In the genomic region with DNA sequence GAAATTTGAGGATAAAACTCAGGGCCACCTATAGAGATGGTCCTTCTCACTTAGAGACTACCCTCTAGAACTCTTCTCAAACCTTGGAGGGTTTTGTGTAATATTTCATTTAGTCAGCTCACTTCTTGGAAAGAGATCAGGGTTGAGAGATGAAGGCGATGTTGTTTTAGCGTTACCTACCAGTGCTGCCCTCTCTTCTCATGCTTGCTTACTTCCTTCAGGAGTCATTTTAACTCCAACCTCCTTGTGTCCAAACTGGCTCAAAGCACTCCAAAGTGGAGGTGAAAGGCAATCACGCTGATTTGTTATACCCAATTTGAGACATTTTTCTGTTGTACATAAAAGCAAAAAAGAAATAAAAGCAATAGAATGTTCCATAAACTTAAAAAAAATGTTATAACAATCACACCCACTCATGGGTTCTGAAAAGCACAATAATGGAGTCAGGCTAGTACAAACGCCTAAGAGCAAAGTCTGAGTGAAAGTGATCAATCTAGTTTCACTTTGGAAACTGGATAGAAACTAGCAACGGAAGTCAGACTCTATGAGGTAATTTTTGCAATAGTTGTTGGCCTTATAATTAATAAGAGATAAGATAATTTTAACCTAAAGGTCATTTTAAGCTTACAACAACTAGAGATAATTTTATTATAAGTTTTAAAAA, we compare ENCODE assay signal across 8 cellular contexts.
DNase-seq lines count a peak whose midpoint lies in the region; ATAC-seq and TF ChIP-seq lines count a peak whose summit lies in the region.

No MANE protein-coding gene starts in this region.

- no peaks in the 10 kb centered on the region for H3K27me3 Mint-ChIP-seq in activated naive CD8-positive, alpha-beta T cell treated with anti-CD3 and anti-CD28 coated beads, Interleukin-2, amount 50 U/mL, for 24 hours
- H3K27me3 Mint-ChIP-seq in osteocyte (ENCODE audit: unreplicated experiment), result no peaks in the 10 kb centered on the region

- peaks cover 18% of the 10 kb centered on the region for H3K36me3 Mint-ChIP-seq in activated naive CD8-positive, alpha-beta T cell treated with anti-CD3 and anti-CD28 coated beads, Interleukin-2, amount 50 U/mL, for 24 hours (ENCODE audit: low read depth)
- H3K36me3 Mint-ChIP-seq in osteocyte (ENCODE audit: unreplicated experiment), result peaks cover 11% of the 10 kb centered on the region

- H3K9me3 Mint-ChIP-seq in activated naive CD8-positive, alpha-beta T cell treated with anti-CD3 and anti-CD28 coated beads, Interleukin-2, amount 50 U/mL, for 24 hours, result no peaks in the 10 kb centered on the region
- peaks cover 6% of the 10 kb centered on the region for H3K9me3 Mint-ChIP-seq in osteocyte (ENCODE audit: unreplicated experiment)

- TF ChIP-seq POLR2A in GM18505 (IDR thresholded peaks at IDR 0.05; ENCODE audit: borderline replicate concordance, extremely low read depth, insufficient read depth, insufficient read length), result no peak

- peaks cover 46% of the 10 kb centered on the region for H3K4me1 Mint-ChIP-seq in activated naive CD8-positive, alpha-beta T cell treated with anti-CD3 and anti-CD28 coated beads, Interleukin-2, amount 50 U/mL, for 24 hours
- peaks cover 29% of the 10 kb centered on the region for H3K4me1 Mint-ChIP-seq in osteocyte (ENCODE audit: unreplicated experiment)

- H3K4me3 Mint-ChIP-seq in activated naive CD8-positive, alpha-beta T cell treated with anti-CD3 and anti-CD28 coated beads, Interleukin-2, amount 50 U/mL, for 24 hours, result peak overlapping the region; percentile 73
- H3K4me3 Mint-ChIP-seq in osteocyte (ENCODE audit: unreplicated experiment), result no peak overlapping the region

- DNase-seq in activated naive CD8-positive, alpha-beta T cell treated with anti-CD3 and anti-CD28 coated beads, Interleukin-2, amount 50 U/mL, for 24 hours, result no peak
- DNase-seq in osteocyte (ENCODE audit: extremely low spot score, unreplicated experiment), result no peak
- no peak for DNase-seq in foreskin melanocyte

- peak overlapping the region; percentile 94 for H3K27ac Mint-ChIP-seq in activated naive CD8-positive, alpha-beta T cell treated with anti-CD3 and anti-CD28 coated beads, Interleukin-2, amount 50 U/mL, for 24 hours
- H3K27ac Mint-ChIP-seq in osteocyte (ENCODE audit: unreplicated experiment), result peak overlapping the region; percentile 50

- TF ChIP-seq CTCF in osteocyte (IDR thresholded peaks at IDR 0.05), result no peak

- ATAC-seq in GM18858 (IDR thresholded peaks at IDR 0.05; ENCODE audit: unreplicated experiment), result peak; percentile 51
- ATAC-seq in HG03175 (IDR thresholded peaks at IDR 0.05; ENCODE audit: unreplicated experiment), result peak; percentile 56
- ATAC-seq in activated naive CD8-positive, alpha-beta T cell treated with anti-CD3 and anti-CD28 coated beads, Interleukin-2, amount 50 U/mL, for 24 hours, result peak; percentile 86
- no peak for ATAC-seq in GM19328 (IDR thresholded peaks at IDR 0.05; ENCODE audit: unreplicated experiment)
- no peak for ATAC-seq in GM18505 (IDR thresholded peaks at IDR 0.05; ENCODE audit: unreplicated experiment)
- ATAC-seq in GM21423 (IDR thresholded peaks at IDR 0.05; ENCODE audit: unreplicated experiment), result no peak

Comparison
In these comparisons a context has a peak if more than half of its experiments do, and no peak if none do; other contexts are left out.
1. ATAC-seq: peak in GM18858 (single experiment), HG03175 (single experiment) and activated naive CD8-positive, alpha-beta T cell treated with anti-CD3 and anti-CD28 coated beads, Interleukin-2, amount 50 U/mL, for 24 hours (single experiment); none in GM19328 (single experiment), GM18505 (single experiment) and GM21423 (single experiment).